ENCODE assay signal across 8 cellular contexts in the genomic region with DNA sequence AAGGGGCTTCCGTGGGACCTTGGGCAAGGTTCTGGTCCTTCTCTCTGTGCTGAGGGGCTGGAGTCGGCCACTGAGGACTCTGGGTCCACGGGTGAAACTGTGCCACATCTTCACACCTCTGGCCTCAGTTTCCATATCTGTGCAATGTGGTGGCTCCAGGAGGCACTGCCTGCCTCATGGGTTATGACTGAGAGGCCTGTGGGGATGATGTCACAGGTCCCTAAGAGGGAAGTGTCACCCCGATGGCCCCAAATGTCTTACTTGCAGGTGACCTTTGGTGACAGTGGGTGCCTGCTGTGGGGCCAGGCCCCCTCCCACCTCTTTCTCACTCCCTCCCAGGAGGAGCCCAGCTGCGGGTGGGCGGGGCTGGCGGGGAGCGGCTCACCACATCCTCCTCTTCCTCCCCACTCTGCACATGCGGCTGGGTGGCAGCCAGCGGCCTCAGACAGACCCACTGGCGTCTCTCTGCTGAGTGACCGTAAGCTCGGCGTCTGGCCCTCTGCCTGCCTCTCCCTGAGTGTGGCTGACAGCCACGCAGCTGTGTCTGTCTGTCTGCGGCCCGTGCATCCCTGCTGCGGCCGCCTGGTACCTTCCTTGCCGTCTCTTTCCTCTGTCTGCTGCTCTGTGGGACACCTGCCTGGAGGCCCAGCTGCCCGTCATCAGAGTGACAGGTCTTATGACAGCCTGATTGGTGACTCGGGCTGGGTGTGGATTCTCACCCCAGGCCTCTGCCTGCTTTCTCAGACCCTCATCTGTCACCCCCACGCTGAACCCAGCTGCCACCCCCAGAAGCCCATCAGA. TPM values are rescaled to one million over a fixed set of nuclear protein-coding genes. Genes with fewer than 3 reads are reported as not detected.
DNase-seq lines count a peak whose midpoint lies in the region; ATAC-seq and TF ChIP-seq lines count a peak whose summit lies in the region.

A gene (plus strand): TSS at position 407 of the 801 bp plus-strand sequence. CDS start 27,898 bp downstream, outside the sequence.

- H3K36me3 ChIP-seq in lung (ENCODE audit: control insufficient read depth in 2 of 2, insufficient read depth in 2 of 2, low read length in 2 of 2) = no peaks in the 10 kb centered on the region

- peaks cover 0 to 18% of the 10 kb centered on the region in 2 donors for H3K4me1 ChIP-seq in lung (ENCODE audit: control insufficient read depth in 2 of 2, insufficient read depth in 2 of 2, low read length in 2 of 2)

- H3K27ac Mint-ChIP-seq in T-helper 17 cell = peak within 1 kb of the TSS; percentile 99
- H3K27ac Mint-ChIP-seq in activated naive CD8-positive, alpha-beta T cell treated with anti-CD3 and anti-CD28 coated beads, Interleukin-2, amount 50 U/mL, for 24 hours = peak within 1 kb of the TSS; percentile 98

- H3K27me3 ChIP-seq in lung (ENCODE audit: control insufficient read depth, insufficient read depth) = no peaks in the 10 kb centered on the region

- no peaks in the 10 kb centered on the region for H3K9me3 Mint-ChIP-seq in activated naive CD8-positive, alpha-beta T cell treated with anti-CD3 and anti-CD28 coated beads, Interleukin-2, amount 50 U/mL, for 24 hours

- peak within 1 kb of the TSS in 1 of 2 donors; percentile 30 for H3K27ac ChIP-seq in lung (ENCODE audit: low read depth in 1 of 2, low read length in 1 of 2)

- H3K9me3 ChIP-seq in T-helper 17 cell (ENCODE audit: control insufficient read depth, low read length, poor library complexity, severe bottlenecking) = no peaks in the 10 kb centered on the region
- no peaks in the 10 kb centered on the region for H3K9me3 ChIP-seq in lung (ENCODE audit: control insufficient read depth in 2 of 2, insufficient read depth in 1 of 2, low read length in 1 of 2)

- ATAC-seq in GM19468 (IDR thresholded peaks at IDR 0.05; ENCODE audit: extremely low read depth, unreplicated experiment) (peak; percentile 55), HG03565 (IDR thresholded peaks at IDR 0.05; ENCODE audit: unreplicated experiment) (peak; percentile 46), T-helper 17 cell (peak; percentile 90), lung (ENCODE audit: insufficient read depth, low FRiP score) (peak; percentile 39)
- peak; percentile 73 for ATAC-seq in activated naive CD8-positive, alpha-beta T cell treated with anti-CD3 and anti-CD28 coated beads, Interleukin-2, amount 50 U/mL, for 24 hours

- no peaks in the 10 kb centered on the region for H3K27me3 Mint-ChIP-seq in T-helper 17 cell
- H3K27me3 Mint-ChIP-seq in activated naive CD8-positive, alpha-beta T cell treated with anti-CD3 and anti-CD28 coated beads, Interleukin-2, amount 50 U/mL, for 24 hours = no peaks in the 10 kb centered on the region

- H3K36me3 Mint-ChIP-seq in T-helper 17 cell (ENCODE audit: low read depth) = peaks cover 4% of the 10 kb centered on the region
- H3K36me3 Mint-ChIP-seq in activated naive CD8-positive, alpha-beta T cell treated with anti-CD3 and anti-CD28 coated beads, Interleukin-2, amount 50 U/mL, for 24 hours (ENCODE audit: low read depth) = peaks cover 46% of the 10 kb centered on the region

- H3K4me3 ChIP-seq in lung = peak within 1 kb of the TSS; percentile 20

- TF ChIP-seq CTCF in lung (IDR thresholded peaks at IDR 0.05; ENCODE audit: control extremely low read depth, extremely low read depth) = no peak

- WGBS in lung, 2 donors = 9 to 12% methylated on average over 23 of the region's 23 CpGs

- peaks cover 51% of the 10 kb centered on the region for H3K4me1 Mint-ChIP-seq in T-helper 17 cell
- peaks cover 55% of the 10 kb centered on the region for H3K4me1 Mint-ChIP-seq in activated naive CD8-positive, alpha-beta T cell treated with anti-CD3 and anti-CD28 coated beads, Interleukin-2, amount 50 U/mL, for 24 hours

- H3K4me3 Mint-ChIP-seq in T-helper 17 cell = peak within 1 kb of the TSS; percentile 97
- peak within 1 kb of the TSS; percentile 100 for H3K4me3 Mint-ChIP-seq in activated naive CD8-positive, alpha-beta T cell treated with anti-CD3 and anti-CD28 coated beads, Interleukin-2, amount 50 U/mL, for 24 hours

- DNase-seq in CMK (ENCODE audit: low read depth) (peak; percentile 70), T-helper 17 cell (peak; percentile 67 to 88 (median 80)), lung (ENCODE audit: low spot score) (peak; percentile 58), dedifferentiated amniotic fluid mesenchymal stem cell (ENCODE audit: extremely low spot score) (no peak)
- DNase-seq in activated naive CD8-positive, alpha-beta T cell treated with anti-CD3 and anti-CD28 coated beads, Interleukin-2, amount 50 U/mL, for 24 hours = peak; percentile 92
- peak; percentile 79 to 93 for DNase-seq in stimulated activated CD8-positive, alpha-beta memory T cell treated with anti-CD3 and anti-CD28 coated beads, Interleukin-7, amount 100 ng/mL, for 4 hours (ENCODE audit: low read depth in 2 of 2)

RNA-seq across cellular contexts. Expression of the gene that starts here (rescaled TPM):
- total RNA-seq in T-helper 17 cell (10 to 100 TPM; 17.6 to 26.4 TPM), lung (1 to 10 TPM; 3.4 to 6.3 TPM)
- 1 to 10 TPM; 1.0 to 4.6 TPM for polyA plus RNA-seq in lung

Comparison
In these comparisons a context has a peak if more than half of its experiments do, and no peak if none do; other contexts are left out.
1. ATAC-seq: peak in every context shown above with its lines; median percentile 90 in T-helper 17 cell; 73 in activated naive CD8-positive, alpha-beta T cell treated with anti-CD3 and anti-CD28 coated beads, Interleukin-2, amount 50 U/mL, for 24 hours; 55 in GM19468; 46 in HG03565; 39 in lung.